8 cellular contexts compared by ENCODE assay signal in the genomic region with DNA sequence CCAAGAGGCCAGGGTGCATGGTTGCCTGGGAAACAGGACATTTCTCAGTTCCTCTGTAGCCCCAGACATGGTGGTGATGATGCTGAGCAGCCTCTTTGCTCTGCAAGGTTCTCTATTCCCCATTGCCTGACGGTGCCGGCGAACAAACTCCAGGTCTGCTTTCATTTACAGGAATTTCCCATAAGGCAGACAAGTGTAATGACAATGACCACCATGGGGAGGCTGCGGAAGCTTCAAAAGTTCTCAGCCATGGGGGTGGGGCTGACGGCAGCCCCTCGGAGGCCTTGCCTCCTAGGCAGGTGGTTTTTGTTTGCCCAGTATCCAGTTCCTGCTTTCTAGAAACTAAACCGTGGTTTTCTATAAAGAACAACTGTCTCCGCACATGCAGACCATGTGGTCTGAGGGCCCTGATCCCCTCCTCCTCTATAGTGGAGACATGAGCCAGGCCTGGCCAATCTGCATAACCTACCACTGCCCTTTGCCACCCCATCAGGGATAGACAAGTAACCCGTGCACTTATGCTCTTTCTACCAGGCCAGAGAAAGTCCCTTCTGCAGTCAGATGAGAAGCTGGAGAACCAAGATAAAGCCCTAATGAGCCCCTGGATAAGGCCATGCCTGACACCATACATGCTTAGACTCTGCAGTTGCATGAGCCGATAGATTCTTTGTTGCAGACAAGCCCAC. TPM values are rescaled to one million over a fixed set of nuclear protein-coding genes. Genes with fewer than 3 reads are reported as not detected.
DNase-seq lines count a peak whose midpoint lies in the region; ATAC-seq and TF ChIP-seq lines count a peak whose summit lies in the region.

No MANE protein-coding gene starts in this region.

- no peaks in the 10 kb centered on the region for H3K27me3 ChIP-seq in hepatocyte
- H3K27me3 ChIP-seq in mammary epithelial cell (ENCODE audit: insufficient read depth, low read length): no peaks in the 10 kb centered on the region

- H3K27ac ChIP-seq in hepatocyte (no peak overlapping the region), mammary epithelial cell (ENCODE audit: insufficient read depth, low read depth, low read length) (no peak overlapping the region)

- no peaks in the 10 kb centered on the region for H3K9me3 ChIP-seq in hepatocyte (ENCODE audit: low read depth)
- no peaks in the 10 kb centered on the region for H3K9me3 ChIP-seq in mammary epithelial cell (replicated peaks; ENCODE audit: insufficient read depth, low read length)

- H2AFZ ChIP-seq in hepatocyte (no peak overlapping the region), mammary epithelial cell (ENCODE audit: low read depth, low read length) (no peak overlapping the region)

- DNase-seq in HEK293T (ENCODE audit: extremely low spot score): peak; percentile 42
- peak; percentile 13 for DNase-seq in NCI-H2171 (lab: John Stamatoyannopoulos, UW)
- DNase-seq in hepatocyte (ENCODE audit: low spot score): peak; percentile 46
- DNase-seq in hypothalamus (lab: John Stamatoyannopoulos, UW): no peak
- no peak for DNase-seq in NCI-H774 (lab: John Stamatoyannopoulos, UW)
- no peak for DNase-seq in mammary epithelial cell
- DNase-seq in amniotic stem cell (lab: John Stamatoyannopoulos, UW): no peak

- intact Hi-C loops in mammary epithelial cell (cut with micrococcal nuclease): no loop called here

- 45% methylated on average over 10 of the region's 10 CpGs for WGBS in hepatocyte (ENCODE audit: low lambda C conversion rate, missing lambda C conversion rate)
- 81% methylated on average over 10 of the region's 10 CpGs for WGBS in mammary epithelial cell (ENCODE audit: low coverage, missing lambda C conversion rate)

- TF ChIP-seq CTCF in hepatocyte (IDR thresholded peaks at IDR 0.05; ENCODE audit: poor library complexity) (peak; percentile 22), mammary epithelial cell (conservative IDR thresholded peaks at IDR 0.05 in 1 of 2, IDR thresholded peaks at IDR 0.05 in 1 of 2; ENCODE audit: extremely low read depth in 1 of 2, insufficient read depth in 1 of 2, low read depth in 1 of 2, low read length in 2 of 2) (no peak)

- no peak overlapping the region for H3K4me2 ChIP-seq in hepatocyte
- no peak overlapping the region for H3K4me2 ChIP-seq in mammary epithelial cell (ENCODE audit: insufficient read depth, low read depth, low read length)

- H3K4me3 ChIP-seq in hepatocyte: no peak overlapping the region
- no peak overlapping the region for H3K4me3 ChIP-seq in mammary epithelial cell (replicated peaks in 1 of 3; ENCODE audit: insufficient read depth in 1 of 3, low read depth in 2 of 3, low read length in 3 of 3)

- H3K79me2 ChIP-seq in hepatocyte (no peaks in the 10 kb centered on the region), mammary epithelial cell (ENCODE audit: insufficient read depth, low read length) (no peaks in the 10 kb centered on the region)

- H4K20me1 ChIP-seq in hepatocyte (ENCODE audit: insufficient read depth, poor library complexity, severe bottlenecking) (no peaks in the 10 kb centered on the region), mammary epithelial cell (ENCODE audit: insufficient read depth, low read length) (no peaks in the 10 kb centered on the region)

- in situ Hi-C loops in mammary epithelial cell (cut with MboI; ENCODE audit: low sequenced_read_pairs in 2 of 2): loop anchor here in 1 of 2 donors (25.0 kb wide), 1 partner anchor 96 kb away; no protein-coding TSS in a partner anchor

- no peaks in the 10 kb centered on the region for H3K9me2 ChIP-seq in hepatocyte (replicated peaks; ENCODE audit: insufficient read depth)

- H3K36me3 ChIP-seq in hepatocyte (replicated peaks; ENCODE audit: insufficient read depth, low read depth) (no peaks in the 10 kb centered on the region), mammary epithelial cell (ENCODE audit: insufficient read depth, low read length) (peaks cover 10% of the 10 kb centered on the region)

- peak; percentile 69 for ATAC-seq in GM18858 (IDR thresholded peaks at IDR 0.05; ENCODE audit: unreplicated experiment)

- CTCF ChIA-PET in HEK293T (lab: Yijun Ruan, JAX): no interaction called here
- CTCF ChIA-PET in mammary epithelial cell (lab: Charles Lee; ENCODE audit: low non-redundant PET): no interaction called here

- no peaks in the 10 kb centered on the region for H3K4me1 ChIP-seq in hepatocyte (ENCODE audit: insufficient read depth)
- peaks cover 26% of the 10 kb centered on the region for H3K4me1 ChIP-seq in mammary epithelial cell (ENCODE audit: insufficient read depth, low read length)

- dilution Hi-C loops in mammary epithelial cell (cut with HindIII; ENCODE audit: low sequenced_read_pairs): no loop called here

- BruUV-seq in mammary epithelial cell (replicated peaks; lab: Mats Ljungman, UMichigan): no TSS peak

- H3K9ac ChIP-seq in mammary epithelial cell (ENCODE audit: insufficient read depth, low read length): no peak overlapping the region

- POLR2A ChIA-PET in HEK293T (lab: Yijun Ruan, JAX): no interaction called here

TF ChIP-seq in HEK293T, 16 proteins besides CTCF, POLR2A, EP300 and RAD21:
- TF ChIP-seq FOXA1 (IDR thresholded peaks at IDR 0.05): no peak
- TF ChIP-seq ZNF384 (IDR thresholded peaks at IDR 0.05): no peak
- TF ChIP-seq HDGF (IDR thresholded peaks at IDR 0.05; ENCODE audit: borderline replicate concordance): no peak
- no peak for TF ChIP-seq CTBP1 (IDR thresholded peaks at IDR 0.05; ENCODE audit: borderline replicate concordance)

RNA-seq across cellular contexts. Expression of gene LDLRAD2, which starts 54.0 kb away (rescaled TPM):
- total RNA-seq in hepatocyte (0.10 and 0.20 TPM in 2 replicates), mammary epithelial cell (not detected)
- polyA plus RNA-seq in hepatocyte (8.2 and 10.8 TPM in 2 replicates), mammary epithelial cell (not detected)
- polyA minus RNA-seq in mammary epithelial cell: not detected

Comparison
In these comparisons a context has a peak if more than half of its experiments do, and no peak if none do; other contexts are left out.
1. DNase-seq: peak in HEK293T (single experiment), NCI-H2171 (single experiment) and hepatocyte (single experiment); none in hypothalamus (0 of 51), NCI-H774 (single experiment), mammary epithelial cell (single experiment) and amniotic stem cell (single experiment).